In genomic region chr2:149093579-149093978, GRCh38 we compare ENCODE assay signal across 30 cellular contexts. TPM values are rescaled to one million over a fixed set of nuclear protein-coding genes. Genes with fewer than 3 reads are reported as not detected.
"Had no signal": no experiment of that assay in that cellular context is flagged by ENCODE, and none has a peak within 500 bp of the region (broad histone marks: within the 10 kb centered on the region; RNA-seq: fewer than 3 reads in every experiment).

No MANE protein-coding gene starts in this region.

- H3K36me3 ChIP-seq: colonic mucosa, gastroesophageal sphincter, heart left ventricle, neural progenitor cell, ovary, spleen, thoracic aorta, tibial nerve, upper lobe of left lung had no signal

- FAIRE-seq: kidney, urothelium cell line had no signal

- H2AFZ ChIP-seq: hepatocyte, neural progenitor cell had no signal

- H3K9me3 ChIP-seq: colonic mucosa, gastroesophageal sphincter, heart left ventricle, mucosa of descending colon, ovary, psoas muscle, spleen, thoracic aorta, tibial nerve, upper lobe of left lung had no signal

- DNase-seq: colonic mucosa; effector CD8-positive, alpha-beta T cell; endodermal cell; foreskin keratinocyte; heart left ventricle; kidney; mucosa of descending colon; naive thymus-derived CD4-positive, alpha-beta T cell; ovary; posterior cingulate gyrus; psoas muscle; right cardiac atrium; spleen; stimulated activated naive B cell treated with anti-CD40 and anti-IgM and Interleukin-4, amounts not matched to agents 10 μg/mL and 1 μg/mL and 100 μg/mL, for 72 hours; upper lobe of left lung had no signal

- H3K27ac ChIP-seq: colonic mucosa, epithelial cell of prostate, foreskin keratinocyte, gastroesophageal sphincter, heart left ventricle, hepatocyte, neural progenitor cell, ovary, psoas muscle, spleen, thoracic aorta, tibial nerve, upper lobe of left lung had no signal

- H3K36me3 Mint-ChIP-seq: naive thymus-derived CD4-positive, alpha-beta T cell; neural progenitor cell; stimulated activated naive B cell treated with anti-CD40 and anti-IgM and Interleukin-4, amounts not matched to agents 10 μg/mL and 1 μg/mL and 100 μg/mL, for 72 hours had no signal

- H3K4me2 ChIP-seq: hepatocyte, neural progenitor cell had no signal

- H3K27me3 ChIP-seq: colonic mucosa, foreskin keratinocyte, gastroesophageal sphincter, hepatocyte, neural progenitor cell, ovary, tibial nerve, upper lobe of left lung had no signal

- H3K9ac ChIP-seq: neural progenitor cell had no signal

- H3K9me3 Mint-ChIP-seq: dendritic cell treated with granulocyte-macrophage colony-stimulating factor and Interleukin-4, amounts not matched to agents 40 ng/mL and 50 ng/mL, for 4 days; endodermal cell; mesothelial cell of epicardium; naive thymus-derived CD4-positive, alpha-beta T cell; nephron; neural progenitor cell; stimulated activated naive B cell treated with anti-CD40 and anti-IgM and Interleukin-4, amounts not matched to agents 10 μg/mL and 1 μg/mL and 100 μg/mL, for 72 hours; stimulated activated naive CD8-positive, alpha-beta T cell treated with anti-CD3 and anti-CD28 coated beads, Interleukin-15, Interleukin-2, amounts not matched to agents 100 ng/mL and 50 ng/mL, for 24 hours had no signal

- H3K4me3 Mint-ChIP-seq: dendritic cell treated with granulocyte-macrophage colony-stimulating factor and Interleukin-4, amounts not matched to agents 40 ng/mL and 50 ng/mL, for 4 days; endodermal cell; mesothelial cell of epicardium; naive thymus-derived CD4-positive, alpha-beta T cell; nephron; neural progenitor cell; stimulated activated naive B cell treated with anti-CD40 and anti-IgM and Interleukin-4, amounts not matched to agents 10 μg/mL and 1 μg/mL and 100 μg/mL, for 72 hours; stimulated activated naive CD8-positive, alpha-beta T cell treated with anti-CD3 and anti-CD28 coated beads, Interleukin-15, Interleukin-2, amounts not matched to agents 100 ng/mL and 50 ng/mL, for 24 hours had no signal

- H3K79me2 ChIP-seq: hepatocyte had no signal

- H3K27ac Mint-ChIP-seq: dendritic cell treated with granulocyte-macrophage colony-stimulating factor and Interleukin-4, amounts not matched to agents 40 ng/mL and 50 ng/mL, for 4 days; endodermal cell; naive thymus-derived CD4-positive, alpha-beta T cell; neural progenitor cell; stimulated activated naive B cell treated with anti-CD40 and anti-IgM and Interleukin-4, amounts not matched to agents 10 μg/mL and 1 μg/mL and 100 μg/mL, for 72 hours; stimulated activated naive CD8-positive, alpha-beta T cell treated with anti-CD3 and anti-CD28 coated beads, Interleukin-15, Interleukin-2, amounts not matched to agents 100 ng/mL and 50 ng/mL, for 24 hours had no signal

- H3K4me3 ChIP-seq: colonic mucosa, gastroesophageal sphincter, heart left ventricle, hepatocyte, mucosa of descending colon, neural progenitor cell, ovary, psoas muscle, spleen, thoracic aorta, tibial nerve, upper lobe of left lung had no signal

- H3K4me1 ChIP-seq: colonic mucosa, foreskin keratinocyte, gastroesophageal sphincter, heart left ventricle, psoas muscle, spleen, tibial nerve, upper lobe of left lung had no signal

- H3K4me1 Mint-ChIP-seq: nephron; neural progenitor cell; stimulated activated naive B cell treated with anti-CD40 and anti-IgM and Interleukin-4, amounts not matched to agents 10 μg/mL and 1 μg/mL and 100 μg/mL, for 72 hours had no signal

- ATAC-seq: esophagus mucosa; foreskin keratinocyte; gastroesophageal sphincter; heart left ventricle; left lobe of liver; mucosa of descending colon; naive thymus-derived CD4-positive, alpha-beta T cell; psoas muscle; right cardiac atrium; stimulated activated naive B cell treated with anti-CD40 and anti-IgM and Interleukin-4, amounts not matched to agents 10 μg/mL and 1 μg/mL and 100 μg/mL, for 72 hours had no signal

RNA-seq across cellular contexts. Expression of gene LYPD6B, which starts 55.1 kb away (rescaled TPM):
- total RNA-seq: fibroblast of lung, heart left ventricle, left lobe of liver, lung microvascular endothelial cell, psoas muscle, right cardiac atrium, thoracic aorta, tibial nerve had no signal
- polyA plus RNA-seq: heart left ventricle; naive thymus-derived CD4-positive, alpha-beta T cell; psoas muscle; right cardiac atrium had no signal
